24 cellular contexts compared by ENCODE assay signal in the genomic region with DNA sequence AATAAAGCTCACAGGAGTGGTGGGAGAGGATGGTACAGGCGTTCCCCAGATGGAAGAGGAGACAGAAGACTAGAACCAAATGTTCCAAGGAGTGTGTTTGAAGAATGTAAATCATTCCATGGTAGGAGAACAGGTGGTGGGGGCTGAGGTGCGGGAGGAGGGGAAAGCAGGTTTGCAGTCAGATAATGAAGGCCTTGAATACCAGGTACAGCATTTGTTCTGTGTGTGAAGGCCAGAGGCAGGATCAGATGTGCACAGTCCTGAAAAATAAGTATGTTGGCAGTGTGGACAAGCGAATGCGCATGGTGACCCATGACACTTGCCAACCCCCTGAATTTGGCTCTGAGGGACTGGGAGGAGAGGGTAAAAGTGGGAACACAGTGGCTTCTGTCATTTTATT.
"Had no signal": no experiment of that assay in that cellular context is flagged by ENCODE, and none has a peak within 500 bp of the region (broad histone marks: within the 10 kb centered on the region; RNA-seq: fewer than 3 reads in every experiment).

No MANE protein-coding gene starts in this region.

- H3K9me3 Mint-ChIP-seq: immature natural killer cell; natural killer cell; stimulated activated naive CD8-positive, alpha-beta T cell treated with anti-CD3 and anti-CD28 coated beads, Interleukin-15, amount 100 ng/mL, for 72 hours had no signal

- H3K27me3 ChIP-seq: neutrophil, right atrium auricular region, thyroid gland, vagina had no signal

- H3K36me3 Mint-ChIP-seq: immature natural killer cell, natural killer cell had no signal

- H3K4me3 Mint-ChIP-seq: immature natural killer cell; natural killer cell; stimulated activated naive CD8-positive, alpha-beta T cell treated with anti-CD3 and anti-CD28 coated beads, Interleukin-15, amount 100 ng/mL, for 72 hours had no signal

- H3K9me3 ChIP-seq: esophagus squamous epithelium, lower lobe of right lung, neutrophil, prostate gland, right atrium auricular region, thyroid gland, vagina had no signal

- H3K4me1 ChIP-seq: lower lobe of right lung, prostate gland, right atrium auricular region, thyroid gland, vagina had no signal

- H3K4me3 ChIP-seq: coronary artery, esophagus squamous epithelium, lower lobe of right lung, prostate gland, right atrium auricular region, smooth muscle cell, thyroid gland, vagina had no signal

- H3K4me1 Mint-ChIP-seq: immature natural killer cell; stimulated activated naive CD8-positive, alpha-beta T cell treated with anti-CD3 and anti-CD28 coated beads, Interleukin-15, amount 100 ng/mL, for 72 hours had no signal

- H3K36me3 ChIP-seq: esophagus squamous epithelium, lower lobe of right lung, neutrophil, prostate gland, right atrium auricular region, thyroid gland, vagina had no signal

- H3K27ac ChIP-seq: coronary artery, esophagus squamous epithelium, lower lobe of right lung, neutrophil, prostate gland, right atrium auricular region, thyroid gland, vagina had no signal

- ATAC-seq: left ventricle myocardium superior; lower lobe of right lung; natural killer cell; sciatic nerve; stimulated activated naive CD8-positive, alpha-beta T cell treated with anti-CD3 and anti-CD28 coated beads, Interleukin-15, amount 100 ng/mL, for 72 hours had no signal

- H3K27ac Mint-ChIP-seq: immature natural killer cell; natural killer cell; stimulated activated naive CD8-positive, alpha-beta T cell treated with anti-CD3 and anti-CD28 coated beads, Interleukin-15, amount 100 ng/mL, for 72 hours had no signal

- DNase-seq: dermis blood vessel endothelial cell; effector memory CD4-positive, alpha-beta T cell; erythroblast; esophagus squamous epithelium; foreskin melanocyte; immature natural killer cell; left ventricle myocardium superior; lower lobe of right lung; natural killer cell; stimulated activated CD4-positive, alpha-beta T cell treated with anti-CD3 and anti-CD28 coated beads, Interleukin-12 subunit alpha, Interleukin-12 subunit beta, amount 100 ng/mL, for 4 hours; stimulated activated CD4-positive, alpha-beta T cell treated with anti-CD3 and anti-CD28 coated beads, Interleukin-1b, Interleukin-23, amount 100 ng/mL, for 48 hours; stimulated activated CD4-positive, alpha-beta T cell treated with anti-CD3 and anti-CD28 coated beads, Interleukin-4, amount 100 ng/mL, for 1 hour; stimulated activated CD8-positive, alpha-beta memory T cell treated with anti-CD3 and anti-CD28 coated beads, Interleukin-4, amount 100 ng/mL, for 48 hours; stimulated activated naive CD4-positive, alpha-beta T cell; stimulated activated naive CD8-positive, alpha-beta T cell treated with anti-CD3 and anti-CD28 coated beads, Interleukin-15, amount 100 ng/mL, for 72 hours; thyroid gland; trophoblast cell had no signal
